Comparison of ENCODE assay signal across 8 cellular contexts in the genomic region with DNA sequence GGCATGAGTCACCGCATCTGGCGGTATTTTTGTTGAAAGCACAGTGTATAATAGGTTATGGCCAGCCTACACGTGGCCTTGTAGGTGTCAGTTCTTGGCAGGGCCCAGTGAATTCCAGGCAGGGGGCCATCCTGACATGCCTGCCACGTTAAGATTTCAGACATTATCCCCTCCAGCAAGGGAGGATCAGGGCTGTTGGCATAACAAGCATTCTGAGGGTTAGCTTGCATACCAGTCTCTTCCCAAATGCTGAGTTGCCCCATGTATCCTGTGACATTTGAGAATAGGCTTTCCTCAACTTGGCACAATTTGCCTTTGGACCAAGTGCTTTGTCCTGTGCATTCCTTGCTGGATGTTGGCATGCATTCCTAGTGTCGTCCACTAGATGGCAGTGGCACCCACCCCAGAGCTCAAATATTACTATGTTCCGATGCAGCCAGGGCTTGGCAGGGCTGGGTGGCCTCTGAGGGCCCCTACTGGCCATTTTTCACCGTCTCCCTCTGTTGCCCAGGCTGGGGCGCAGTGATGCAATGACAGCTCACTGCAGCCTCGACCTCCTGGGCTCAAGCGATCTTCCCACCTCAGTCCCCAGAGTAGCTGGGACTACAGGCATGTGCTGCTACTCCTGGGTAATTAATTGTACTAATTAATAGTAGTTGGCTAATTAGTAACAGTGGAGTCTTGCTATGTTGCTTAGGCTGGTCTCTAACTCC. TPM values are rescaled to one million over a fixed set of nuclear protein-coding genes. Genes with fewer than 3 reads are reported as not detected.
DNase-seq lines count a peak whose midpoint lies in the region; FAIRE-seq and TF ChIP-seq lines count a peak whose summit lies in the region.

No MANE protein-coding gene starts in this region.

- no peaks in the 10 kb centered on the region for H3K4me1 Mint-ChIP-seq in activated T-helper 1 cell treated with anti-CD3 and anti-CD28 coated beads, Interleukin-12 subunit alpha, Interleukin-12 subunit beta, Interleukin-2, Interleukin-4 antibody, amounts not matched to agents 30 ng/mL and 10 ng/mL and 1 ng/mL, durations not matched to agents 14 hours and 24 hours and 36 hours (ENCODE audit: low read depth)

- H3K27ac ChIP-seq in neutrophil = peak overlapping the region; percentile 41

- H3K4me1 ChIP-seq in BE2C (no peaks in the 10 kb centered on the region), neutrophil (ENCODE audit: control insufficient read depth in 1 of 2, insufficient read depth in 1 of 2, low read depth in 1 of 2, low read length in 1 of 2) (no peaks in the 10 kb centered on the region)

- DNase-seq in BE2C (peak; percentile 81), GM19239 (ENCODE audit: insufficient read length, low spot score) (peak; percentile 85), LHCN-M2 (ENCODE audit: low read depth) (peak; percentile 80), SHP77 (lab: John Stamatoyannopoulos, UW) (peak; percentile 77 to 83), fibroblast of the aortic adventitia (ENCODE audit: low read depth) (peak; percentile 92), stromal cell of bone marrow (ENCODE audit: low read depth) (peak; percentile 75)
- peak; percentile 69 for DNase-seq in activated T-helper 1 cell treated with anti-CD3 and anti-CD28 coated beads, Interleukin-12 subunit alpha, Interleukin-12 subunit beta, Interleukin-2, Interleukin-4 antibody, amounts not matched to agents 30 ng/mL and 10 ng/mL and 1 ng/mL, durations not matched to agents 14 hours and 24 hours and 36 hours (ENCODE audit: low spot score)

- H3K4me3 ChIP-seq in BE2C (ENCODE audit: low read depth, low read length) = no peak overlapping the region
- no peak overlapping the region for H3K4me3 ChIP-seq in fibroblast of the aortic adventitia (ENCODE audit: low read depth, low read length)
- no peak overlapping the region for H3K4me3 ChIP-seq in neutrophil (ENCODE audit: low read depth in 1 of 2, low read length in 1 of 2)

- H3K27me3 ChIP-seq in BE2C (no peaks in the 10 kb centered on the region), neutrophil (no peaks in the 10 kb centered on the region)

- no peaks in the 10 kb centered on the region for H3K36me3 Mint-ChIP-seq in activated T-helper 1 cell treated with anti-CD3 and anti-CD28 coated beads, Interleukin-12 subunit alpha, Interleukin-12 subunit beta, Interleukin-2, Interleukin-4 antibody, amounts not matched to agents 30 ng/mL and 10 ng/mL and 1 ng/mL, durations not matched to agents 14 hours and 24 hours and 36 hours (ENCODE audit: low read depth)

- H3K36me3 ChIP-seq in BE2C = no peaks in the 10 kb centered on the region
- H3K36me3 ChIP-seq in neutrophil = peaks cover 78% of the 10 kb centered on the region

- no peaks in the 10 kb centered on the region for H3K9me3 ChIP-seq in BE2C
- no peaks in the 10 kb centered on the region for H3K9me3 ChIP-seq in neutrophil

- no peaks in the 10 kb centered on the region for H3K9me3 Mint-ChIP-seq in activated T-helper 1 cell treated with anti-CD3 and anti-CD28 coated beads, Interleukin-12 subunit alpha, Interleukin-12 subunit beta, Interleukin-2, Interleukin-4 antibody, amounts not matched to agents 30 ng/mL and 10 ng/mL and 1 ng/mL, durations not matched to agents 14 hours and 24 hours and 36 hours

- intact Hi-C loops in activated T-helper 1 cell treated with anti-CD3 and anti-CD28 coated beads, Interleukin-12 subunit alpha, Interleukin-12 subunit beta, Interleukin-2, Interleukin-4 antibody, amounts not matched to agents 30 ng/mL and 10 ng/mL and 1 ng/mL, durations not matched to agents 14 hours and 24 hours and 36 hours (cut with micrococcal nuclease) = loop anchor here (1.0 kb wide), 3 partner anchors 231 to 598 kb away; no protein-coding TSS in a partner anchor

- no peaks in the 10 kb centered on the region for H3K27me3 Mint-ChIP-seq in activated T-helper 1 cell treated with anti-CD3 and anti-CD28 coated beads, Interleukin-12 subunit alpha, Interleukin-12 subunit beta, Interleukin-2, Interleukin-4 antibody, amounts not matched to agents 30 ng/mL and 10 ng/mL and 1 ng/mL, durations not matched to agents 14 hours and 24 hours and 36 hours (ENCODE audit: insufficient read depth)

- H3K4me3 Mint-ChIP-seq in activated T-helper 1 cell treated with anti-CD3 and anti-CD28 coated beads, Interleukin-12 subunit alpha, Interleukin-12 subunit beta, Interleukin-2, Interleukin-4 antibody, amounts not matched to agents 30 ng/mL and 10 ng/mL and 1 ng/mL, durations not matched to agents 14 hours and 24 hours and 36 hours = no peak overlapping the region

- peak; percentile 76 for FAIRE-seq in GM19239 (lab: Jason Lieb, UNC)

- TF ChIP-seq CTCF in BE2C (IDR thresholded peaks at IDR 0.05; ENCODE audit: low read depth, low read length) (peak; percentile 99), fibroblast of the aortic adventitia (IDR thresholded peaks at IDR 0.05; ENCODE audit: insufficient read depth, low read length) (peak; percentile 97), neutrophil (IDR thresholded peaks at IDR 0.05) (peak; percentile 91)

- no peak overlapping the region for H3K27ac Mint-ChIP-seq in activated T-helper 1 cell treated with anti-CD3 and anti-CD28 coated beads, Interleukin-12 subunit alpha, Interleukin-12 subunit beta, Interleukin-2, Interleukin-4 antibody, amounts not matched to agents 30 ng/mL and 10 ng/mL and 1 ng/mL, durations not matched to agents 14 hours and 24 hours and 36 hours

RNA-seq across cellular contexts. Expression of a gene that starts 31.2 kb away (rescaled TPM):
- polyA plus RNA-seq in BE2C (2012; ENCODE audit: insufficient read depth, insufficient read length, low read depth) = not detected
- not detected in 2 replicates for total RNA-seq in LHCN-M2 (2014; rRNA removed)
- not detected for polyA plus RNA-seq in LHCN-M2 (2012)
- not detected in 2 replicates for total RNA-seq in activated T-helper 1 cell treated with anti-CD3 and anti-CD28 coated beads, Interleukin-12 subunit alpha, Interleukin-12 subunit beta, Interleukin-2, Interleukin-4 antibody, amounts not matched to agents 30 ng/mL and 10 ng/mL and 1 ng/mL, durations not matched to agents 14 hours and 24 hours and 36 hours
- total RNA-seq in fibroblast of the aortic adventitia (ENCODE audit: low replicate concordance) = not detected in 2 replicates
